ENCODE assay signal across 19 cellular contexts in the genomic region with DNA sequence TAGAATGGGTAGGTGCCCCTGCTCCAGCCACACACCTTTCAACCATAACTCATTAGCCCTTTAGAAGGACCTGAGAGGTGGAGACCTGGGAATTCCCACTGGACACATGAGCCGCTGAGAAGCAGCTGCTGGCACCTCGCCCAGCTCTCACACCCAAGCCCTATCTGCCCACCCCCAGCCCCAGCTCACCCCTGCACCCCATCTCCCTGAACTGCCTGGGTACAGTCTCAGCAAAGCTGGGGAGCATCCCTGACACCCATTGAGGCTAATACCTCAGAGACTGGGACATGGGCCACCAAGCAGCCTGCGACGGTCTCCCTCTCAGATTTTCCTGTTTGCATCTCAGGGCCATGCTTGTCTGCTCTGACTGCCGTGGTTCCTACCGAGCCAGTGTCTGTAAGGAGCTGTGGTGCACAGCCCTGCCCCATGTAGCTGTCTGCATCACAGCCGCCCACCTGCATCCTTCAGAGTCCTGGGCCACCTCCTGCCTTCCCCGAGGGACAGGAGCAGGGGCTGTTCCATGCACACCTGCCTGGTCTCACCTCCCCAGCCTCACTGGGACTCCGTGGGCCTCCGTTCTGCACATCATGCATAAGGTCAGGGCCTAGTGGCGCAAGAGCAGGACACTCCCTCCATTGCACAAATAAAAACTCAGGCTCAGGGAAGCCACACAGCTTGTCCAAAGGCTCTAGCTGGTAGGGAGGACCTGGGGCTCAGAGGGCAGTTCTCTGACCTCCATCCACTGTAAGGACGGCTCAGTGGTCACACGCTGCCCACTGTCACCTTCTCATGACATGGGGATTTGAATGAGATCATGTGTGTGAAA.
"Had no signal": no experiment of that assay in that cellular context is flagged by ENCODE, and none has a peak within 500 bp of the region (broad histone marks: within the 10 kb centered on the region; RNA-seq: fewer than 3 reads in every experiment).

No MANE protein-coding gene starts in this region.

- H3K36me3 ChIP-seq: ascending aorta, breast epithelium, gastrocnemius medialis, heart right ventricle, transverse colon had no signal

- H3K9me3 ChIP-seq: ascending aorta, breast epithelium, gastrocnemius medialis, heart right ventricle, transverse colon had no signal

- H3K4me3 ChIP-seq: ascending aorta, breast epithelium, gastrocnemius medialis, heart right ventricle, transverse colon had no signal

- H3K27ac ChIP-seq: ascending aorta, breast epithelium, epithelial cell of prostate, gastrocnemius medialis, heart right ventricle, transverse colon had no signal

- H3K27me3 ChIP-seq: ascending aorta, breast epithelium, gastrocnemius medialis, transverse colon had no signal

- H3K4me1 ChIP-seq: ascending aorta, breast epithelium, gastrocnemius medialis, heart right ventricle, transverse colon had no signal

- DNase-seq: activated CD4-positive, alpha-beta T cell treated with anti-CD3 and anti-CD28 coated beads, Interleukin-2, amount 10 ng/mL, durations not matched to agents 24 days and 14 days; activated CD4-positive, CD25-positive, alpha-beta regulatory T cell; activated CD8-positive, alpha-beta T cell treated with anti-CD3 and anti-CD28 coated beads, Interleukin-2, amount 10 ng/mL, durations not matched to agents 7 days and 5 days; activated naive CD4-positive, alpha-beta T cell; activated naive CD8-positive, alpha-beta T cell treated with anti-CD3 and anti-CD28 coated beads, Interleukin-2, amount 50 U/mL, for 24 hours; dermis blood vessel endothelial cell; heart right ventricle; left colon; mammary epithelial cell; retina; stimulated activated CD4-positive, alpha-beta T cell treated with anti-CD3 and anti-CD28 coated beads, Interleukin-4, amount 100 ng/mL, for 4 hours; stimulated activated CD8-positive, alpha-beta memory T cell treated with anti-CD3 and anti-CD28 coated beads, Interleukin-4, amount 100 ng/mL, for 48 hours; stimulated activated naive CD4-positive, alpha-beta T cell treated with Interleukin-2 at 50 U/mL for 16 hours; substantia nigra; transverse colon had no signal
